ENCODE assay signal across 14 cellular contexts in genomic region chr13:73657821-73658540, GRCh38.
DNase-seq lines count a peak whose midpoint lies in the region; ATAC-seq and TF ChIP-seq lines count a peak whose summit lies in the region.
"Had no signal": no experiment of that assay in that cellular context is flagged by ENCODE, and none has a peak within 500 bp of the region (broad histone marks: within the 10 kb centered on the region; RNA-seq: fewer than 3 reads in every experiment).

No MANE protein-coding gene starts in this region.

- DNase-seq in GM03348 (ENCODE audit: low spot score) (peak; percentile 29), heart left ventricle (peak; percentile 59 to 81 (median 63)), posterior cingulate gyrus (peak; percentile 15 to 92 (median 60)), WERI-Rb-1 (no peak)
- no peak for DNase-seq in T-helper 2 cell treated with Interferon-gamma antibody and Interleukin-4, amounts not matched to agents 5 μg/mL and 100 μg/mL, for 36 hours (ENCODE audit: low spot score)
- DNase-seq: activated CD8-positive, alpha-beta T cell treated with anti-CD3 and anti-CD28 coated beads for 36 hours; activated naive CD4-positive, alpha-beta T cell treated with anti-CD3 and anti-CD28 coated beads, Interleukin-2, amount 10 ng/mL, durations not matched to agents 7 days and 5 days; effector memory CD8-positive, alpha-beta T cell; NCI-H146; T-helper 2 cell had no signal

- intact Hi-C loops in heart left ventricle (cut with DNase I) (no loop called here), posterior cingulate gyrus (cut with DNase I) (no loop called here)

- no peak for TF ChIP-seq POLR2A in heart left ventricle (IDR thresholded peaks at IDR 0.05)

- H3K27me3 Mint-ChIP-seq in brain, result no peaks in the 10 kb centered on the region
- H3K27me3 Mint-ChIP-seq in T-helper 2 cell treated with Interferon-gamma antibody and Interleukin-4, amounts not matched to agents 5 μg/mL and 100 μg/mL, for 36 hours (ENCODE audit: low read depth), result peaks cover 2% of the 10 kb centered on the region
- H3K27me3 Mint-ChIP-seq: activated CD8-positive, alpha-beta T cell treated with anti-CD3 and anti-CD28 coated beads for 36 hours had no signal

- WGBS in heart left ventricle, 4 donors, result 30 to 40% (median 33%) methylated on average over 6 of the region's 6 CpGs

- peak overlapping the region in 1 of 5 experiments; percentile 42 for H3K4me3 Mint-ChIP-seq in brain
- H3K4me3 Mint-ChIP-seq in T-helper 2 cell treated with Interferon-gamma antibody and Interleukin-4, amounts not matched to agents 5 μg/mL and 100 μg/mL, for 36 hours, result no peak overlapping the region
- H3K4me3 Mint-ChIP-seq: activated CD8-positive, alpha-beta T cell treated with anti-CD3 and anti-CD28 coated beads for 36 hours; activated naive CD4-positive, alpha-beta T cell treated with anti-CD3 and anti-CD28 coated beads, Interleukin-2, amount 10 ng/mL, durations not matched to agents 7 days and 5 days; effector memory CD8-positive, alpha-beta T cell had no signal

- H3K4me3 ChIP-seq in heart left ventricle (no peak overlapping the region), WERI-Rb-1 (ENCODE audit: low read depth, low read length) (no peak overlapping the region)
- H3K4me3 ChIP-seq: BLaER1 treated with 17β-estradiol and CSF1 and Interleukin-3, amounts not matched to agents 10 nM and 100 nM had no signal

- no peaks in the 10 kb centered on the region for H3K27me3 ChIP-seq in heart left ventricle
- H3K27me3 ChIP-seq in WERI-Rb-1 (ENCODE audit: insufficient read depth, low read depth, severe bottlenecking), result no peaks in the 10 kb centered on the region
- H3K27me3 ChIP-seq: BLaER1 treated with 17β-estradiol and CSF1 and Interleukin-3, amounts not matched to agents 10 nM and 100 nM had no signal

- H3K4me1 ChIP-seq in heart left ventricle, result peaks cover 0 to 11% (median 0%) of the 10 kb centered on the region in 12 donors
- H3K4me1 ChIP-seq: BLaER1 treated with 17β-estradiol and CSF1 and Interleukin-3, amounts not matched to agents 10 nM and 100 nM had no signal

- peaks cover 0 to 2% (median 0%) of the 10 kb centered on the region in 5 experiments for H3K9me3 Mint-ChIP-seq in brain
- H3K9me3 Mint-ChIP-seq in T-helper 2 cell treated with Interferon-gamma antibody and Interleukin-4, amounts not matched to agents 5 μg/mL and 100 μg/mL, for 36 hours, result no peaks in the 10 kb centered on the region
- H3K9me3 Mint-ChIP-seq: activated CD8-positive, alpha-beta T cell treated with anti-CD3 and anti-CD28 coated beads for 36 hours; effector memory CD8-positive, alpha-beta T cell had no signal

- ATAC-seq in heart left ventricle, result peak; percentile 67 to 90 (median 86)
- ATAC-seq in HG03196 (IDR thresholded peaks at IDR 0.05; ENCODE audit: unreplicated experiment), result no peak
- no peak for ATAC-seq in HG02981 (IDR thresholded peaks at IDR 0.05; ENCODE audit: unreplicated experiment)
- ATAC-seq: activated CD8-positive, alpha-beta T cell treated with anti-CD3 and anti-CD28 coated beads for 36 hours; effector memory CD8-positive, alpha-beta T cell had no signal

- TF ChIP-seq CTCF in brain (conservative IDR thresholded peaks at IDR 0.05) (no peak), heart left ventricle (IDR thresholded peaks at IDR 0.05) (no peak), WERI-Rb-1 (IDR thresholded peaks at IDR 0.05; ENCODE audit: low read depth, low read length) (no peak)

- peak overlapping the region in 3 of 5 experiments; percentile 70 to 78 (median 71) for H3K27ac Mint-ChIP-seq in brain
- H3K27ac Mint-ChIP-seq in T-helper 2 cell treated with Interferon-gamma antibody and Interleukin-4, amounts not matched to agents 5 μg/mL and 100 μg/mL, for 36 hours, result no peak overlapping the region
- H3K27ac Mint-ChIP-seq: activated CD8-positive, alpha-beta T cell treated with anti-CD3 and anti-CD28 coated beads for 36 hours; activated naive CD4-positive, alpha-beta T cell treated with anti-CD3 and anti-CD28 coated beads, Interleukin-2, amount 10 ng/mL, durations not matched to agents 7 days and 5 days; effector memory CD8-positive, alpha-beta T cell had no signal

- H3K4me1 Mint-ChIP-seq in brain, result peaks cover 8% of the 10 kb centered on the region
- H3K4me1 Mint-ChIP-seq in T-helper 2 cell treated with Interferon-gamma antibody and Interleukin-4, amounts not matched to agents 5 μg/mL and 100 μg/mL, for 36 hours (ENCODE audit: low read depth), result peaks cover 3% of the 10 kb centered on the region

- H3K9me3 ChIP-seq in heart left ventricle (no peaks in the 10 kb centered on the region), WERI-Rb-1 (ENCODE audit: severe bottlenecking) (no peaks in the 10 kb centered on the region)

- no peaks in the 10 kb centered on the region for H3K36me3 Mint-ChIP-seq in brain
- no peaks in the 10 kb centered on the region for H3K36me3 Mint-ChIP-seq in T-helper 2 cell treated with Interferon-gamma antibody and Interleukin-4, amounts not matched to agents 5 μg/mL and 100 μg/mL, for 36 hours (ENCODE audit: low read depth)
- H3K36me3 Mint-ChIP-seq: activated naive CD4-positive, alpha-beta T cell treated with anti-CD3 and anti-CD28 coated beads, Interleukin-2, amount 10 ng/mL, durations not matched to agents 7 days and 5 days had no signal

- H3K36me3 ChIP-seq in heart left ventricle (no peaks in the 10 kb centered on the region), WERI-Rb-1 (no peaks in the 10 kb centered on the region)
- H3K36me3 ChIP-seq: BLaER1 treated with 17β-estradiol and CSF1 and Interleukin-3, amounts not matched to agents 10 nM and 100 nM had no signal

- no peak overlapping the region for H3K27ac ChIP-seq in heart left ventricle
- no peak overlapping the region for H3K27ac ChIP-seq in WERI-Rb-1
- H3K27ac ChIP-seq: BLaER1 treated with 17β-estradiol and CSF1 and Interleukin-3, amounts not matched to agents 10 nM and 100 nM had no signal

Comparison
In these comparisons a context has a peak if more than half of its experiments do, and no peak if none do; other contexts are left out.
1. DNase-seq: peak in GM03348 (single experiment), heart left ventricle (5 of 5) and posterior cingulate gyrus (10 of 10); none in T-helper 2 cell treated with Interferon-gamma antibody and Interleukin-4, amounts not matched to agents 5 μg/mL and 100 μg/mL, for 36 hours (single experiment) and WERI-Rb-1 (single experiment).
2. ATAC-seq: peak in heart left ventricle (4 of 4); none in HG03196 (single experiment) and HG02981 (single experiment).